In genomic region chr7:121266307-121266894, GRCh38 we compare ENCODE assay signal across 21 cellular contexts.
A peak's percentile ranks its signal among the peaks of the same experiment; 100 is the strongest.
DNase-seq lines count a peak whose midpoint lies in the region; ATAC-seq and TF ChIP-seq lines count a peak whose summit lies in the region.
"Had no signal": no experiment of that assay in that cellular context is flagged by ENCODE, and none has a peak within 500 bp of the region (broad histone marks: within the 10 kb centered on the region; RNA-seq: fewer than 3 reads in every experiment).

No MANE protein-coding gene starts in this region.

- intact Hi-C loops in upper lobe of right lung (cut with DNase I): no loop called here
- intact Hi-C loops in activated T-helper 1 cell treated with anti-CD3 and anti-CD28 coated beads, Interleukin-12 subunit alpha, Interleukin-12 subunit beta, Interleukin-2, Interleukin-4 antibody, amounts not matched to agents 30 ng/mL and 10 ng/mL and 1 ng/mL, durations not matched to agents 14 hours and 24 hours and 36 hours (cut with micrococcal nuclease): no loop called here

- no peak overlapping the region for H3K4me3 Mint-ChIP-seq in activated T-helper 1 cell treated with anti-CD3 and anti-CD28 coated beads, Interleukin-12 subunit alpha, Interleukin-12 subunit beta, Interleukin-2, Interleukin-4 antibody, amounts not matched to agents 30 ng/mL and 10 ng/mL and 1 ng/mL, durations not matched to agents 14 hours and 24 hours and 36 hours
- H3K4me3 Mint-ChIP-seq: CD14-positive monocyte; CD4-positive, alpha-beta T cell; CD8-positive, alpha-beta memory T cell; H9 had no signal

- H3K9me3 Mint-ChIP-seq in activated T-helper 1 cell treated with anti-CD3 and anti-CD28 coated beads, Interleukin-12 subunit alpha, Interleukin-12 subunit beta, Interleukin-2, Interleukin-4 antibody, amounts not matched to agents 30 ng/mL and 10 ng/mL and 1 ng/mL, durations not matched to agents 14 hours and 24 hours and 36 hours: no peaks in the 10 kb centered on the region
- H3K9me3 Mint-ChIP-seq: H9 had no signal

- peak; percentile 52 for DNase-seq in NCI-H2171 treated with DMSO at 0.1 percent for 48 hours (lab: John Stamatoyannopoulos, UW)
- no peak for DNase-seq in NCI-H2171 (lab: John Stamatoyannopoulos, UW)
- DNase-seq in brain pericyte (ENCODE audit: low read depth, low spot score): peak; percentile 62
- no peak for DNase-seq in upper lobe of right lung
- DNase-seq in activated T-helper 1 cell treated with anti-CD3 and anti-CD28 coated beads, Interleukin-12 subunit alpha, Interleukin-12 subunit beta, Interleukin-2, Interleukin-4 antibody, amounts not matched to agents 30 ng/mL and 10 ng/mL and 1 ng/mL, durations not matched to agents 14 hours and 24 hours and 36 hours (ENCODE audit: low spot score): no peak
- DNase-seq in T-helper 2 cell: no peak
- DNase-seq: 8988T; ACHN; AML-193; BE2C; CD4-positive, alpha-beta T cell; CD8-positive, alpha-beta memory T cell; DMS153; DND-41; GOT3; H9 had no signal

- no peak overlapping the region for H3K4me3 ChIP-seq in upper lobe of right lung
- H3K4me3 ChIP-seq: A549; BLaER1 treated with 17β-estradiol and CSF1 and Interleukin-3, amounts not matched to agents 10 nM and 100 nM had no signal

- no peak for TF ChIP-seq CTCF in upper lobe of right lung (IDR thresholded peaks at IDR 0.05)

- no peaks in the 10 kb centered on the region for H3K36me3 Mint-ChIP-seq in activated T-helper 1 cell treated with anti-CD3 and anti-CD28 coated beads, Interleukin-12 subunit alpha, Interleukin-12 subunit beta, Interleukin-2, Interleukin-4 antibody, amounts not matched to agents 30 ng/mL and 10 ng/mL and 1 ng/mL, durations not matched to agents 14 hours and 24 hours and 36 hours (ENCODE audit: low read depth)
- H3K36me3 Mint-ChIP-seq: CD14-positive monocyte; CD8-positive, alpha-beta memory T cell had no signal

- H3K9me3 ChIP-seq in upper lobe of right lung: no peaks in the 10 kb centered on the region
- H3K9me3 ChIP-seq: A549, BE2C had no signal

- no peak overlapping the region for H3K27ac ChIP-seq in upper lobe of right lung
- H3K27ac ChIP-seq: A549; BLaER1 treated with 17β-estradiol and CSF1 and Interleukin-3, amounts not matched to agents 10 nM and 100 nM had no signal

- no peaks in the 10 kb centered on the region for H3K4me1 ChIP-seq in upper lobe of right lung
- H3K4me1 ChIP-seq: A549, BE2C had no signal

- no peaks in the 10 kb centered on the region for H3K27me3 ChIP-seq in upper lobe of right lung
- H3K27me3 ChIP-seq: BE2C; BLaER1 treated with 17β-estradiol and CSF1 and Interleukin-3, amounts not matched to agents 10 nM and 100 nM had no signal

- no peaks in the 10 kb centered on the region for H3K36me3 ChIP-seq in upper lobe of right lung
- H3K36me3 ChIP-seq: BE2C had no signal

- ATAC-seq in HG03342 (IDR thresholded peaks at IDR 0.05; ENCODE audit: unreplicated experiment) (peak; percentile 47), upper lobe of right lung (no peak)
- ATAC-seq: A549, HCT116 had no signal

- H3K27me3 Mint-ChIP-seq in activated T-helper 1 cell treated with anti-CD3 and anti-CD28 coated beads, Interleukin-12 subunit alpha, Interleukin-12 subunit beta, Interleukin-2, Interleukin-4 antibody, amounts not matched to agents 30 ng/mL and 10 ng/mL and 1 ng/mL, durations not matched to agents 14 hours and 24 hours and 36 hours (ENCODE audit: insufficient read depth): peaks cover 6% of the 10 kb centered on the region

- H3K4me1 Mint-ChIP-seq in activated T-helper 1 cell treated with anti-CD3 and anti-CD28 coated beads, Interleukin-12 subunit alpha, Interleukin-12 subunit beta, Interleukin-2, Interleukin-4 antibody, amounts not matched to agents 30 ng/mL and 10 ng/mL and 1 ng/mL, durations not matched to agents 14 hours and 24 hours and 36 hours (ENCODE audit: low read depth): no peaks in the 10 kb centered on the region
- H3K4me1 Mint-ChIP-seq: CD14-positive monocyte; CD8-positive, alpha-beta memory T cell had no signal

- no peak overlapping the region for H3K27ac Mint-ChIP-seq in activated T-helper 1 cell treated with anti-CD3 and anti-CD28 coated beads, Interleukin-12 subunit alpha, Interleukin-12 subunit beta, Interleukin-2, Interleukin-4 antibody, amounts not matched to agents 30 ng/mL and 10 ng/mL and 1 ng/mL, durations not matched to agents 14 hours and 24 hours and 36 hours
- H3K27ac Mint-ChIP-seq: CD14-positive monocyte; CD4-positive, alpha-beta T cell; CD8-positive, alpha-beta memory T cell; H9 had no signal

Comparison
In these comparisons a context has a peak if more than half of its experiments do, and no peak if none do; other contexts are left out.
1. DNase-seq: peak in NCI-H2171 treated with DMSO at 0.1 percent for 48 hours (single experiment) and brain pericyte (single experiment); none in NCI-H2171 (single experiment), upper lobe of right lung (single experiment), activated T-helper 1 cell treated with anti-CD3 and anti-CD28 coated beads, Interleukin-12 subunit alpha, Interleukin-12 subunit beta, Interleukin-2, Interleukin-4 antibody, amounts not matched to agents 30 ng/mL and 10 ng/mL and 1 ng/mL, durations not matched to agents 14 hours and 24 hours and 36 hours (single experiment) and T-helper 2 cell (0 of 5).